Comparison of ENCODE assay signal across 15 cellular contexts in the genomic region with DNA sequence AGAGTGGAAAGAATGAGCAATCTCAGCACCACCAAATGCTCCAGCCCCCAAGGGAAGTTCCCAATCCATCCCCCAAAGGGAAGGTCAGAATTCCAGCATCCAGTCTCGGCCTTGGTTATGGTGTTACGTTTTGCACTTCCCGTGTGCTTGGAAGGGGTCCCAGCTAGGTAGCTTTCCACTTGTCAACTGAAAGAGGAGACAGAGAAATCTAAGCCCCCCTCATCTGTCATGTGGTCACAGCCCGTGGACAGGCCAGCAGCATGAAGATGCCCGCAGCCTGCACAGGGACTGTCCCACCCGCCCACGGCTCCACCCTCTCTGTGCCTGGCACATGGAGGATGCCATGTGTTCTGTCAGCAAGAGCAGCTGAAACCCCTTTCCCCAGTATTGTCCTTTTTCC.
"Had no signal": no experiment of that assay in that cellular context is flagged by ENCODE, and none has a peak within 500 bp of the region (broad histone marks: within the 10 kb centered on the region; RNA-seq: fewer than 3 reads in every experiment).

No MANE protein-coding gene starts in this region.

- H3K27me3 ChIP-seq: ascending aorta, breast epithelium, hepatocyte, pancreas had no signal

- DNase-seq: activated CD4-positive, alpha-beta T cell treated with anti-CD3 and anti-CD28 coated beads, Interleukin-2, amount 10 ng/mL, durations not matched to agents 24 days and 14 days; activated CD4-positive, CD25-positive, alpha-beta regulatory T cell; activated CD8-positive, alpha-beta T cell treated with anti-CD3 and anti-CD28 coated beads, Interleukin-2, amount 10 ng/mL, durations not matched to agents 7 days and 5 days; activated naive CD4-positive, alpha-beta T cell treated with anti-CD3 and anti-CD28 coated beads for 36 hours; activated naive CD8-positive, alpha-beta T cell treated with anti-CD3 and anti-CD28 coated beads, Interleukin-2, amount 50 U/mL, for 24 hours; activated T-cell treated with anti-CD3 and anti-CD28 coated beads for 4 hours; mesendoderm; stimulated activated CD4-positive, alpha-beta T cell treated with anti-CD3 and anti-CD28 coated beads, Interleukin-15, amount 100 ng/mL, for 24 hours; stimulated activated CD4-positive, alpha-beta T cell treated with anti-CD3 and anti-CD28 coated beads, Interleukin-4, amount 100 ng/mL, for 24 hours; stimulated activated naive CD4-positive, alpha-beta T cell had no signal

- H3K4me1 ChIP-seq: pancreas had no signal

- H3K4me2 ChIP-seq: hepatocyte had no signal

- H3K4me3 ChIP-seq: ascending aorta, breast epithelium, hepatocyte, pancreas had no signal

- H2AFZ ChIP-seq: hepatocyte had no signal

- H3K9me3 ChIP-seq: ascending aorta, breast epithelium, pancreas had no signal

- H3K36me3 ChIP-seq: ascending aorta, breast epithelium, pancreas had no signal

- H3K79me2 ChIP-seq: hepatocyte had no signal

- FAIRE-seq: endometrium, pancreas had no signal

- H3K27ac ChIP-seq: ascending aorta, breast epithelium, hepatocyte, pancreas had no signal
